ENCODE assay signal across 1 cellular context in genomic region chr14:65533736-65534404, GRCh38.
TF ChIP-seq lines count a peak whose summit lies in the region.

No MANE protein-coding gene starts in this region.

TF ChIP-seq in HepG2, 621 proteins besides CTCF, POLR2A, EP300 and RAD21 (continued from another document):
- TF ChIP-seq ZNF280B (CRISPR knock-in tag; IDR thresholded peaks at IDR 0.05; ENCODE audit: borderline replicate concordance) (no peak), YEATS4 (CRISPR knock-in tag; IDR thresholded peaks at IDR 0.05; ENCODE audit: borderline replicate concordance) (no peak), TOPORS (CRISPR knock-in tag; IDR thresholded peaks at IDR 0.05) (no peak), KAT2B (IDR thresholded peaks at IDR 0.05; ENCODE audit: borderline replicate concordance, low read depth, low read length) (no peak), NFATC3 (CRISPR knock-in tag; IDR thresholded peaks at IDR 0.05) (no peak), CREM (IDR thresholded peaks at IDR 0.05) (no peak), CREM (CRISPR knock-in tag; IDR thresholded peaks at IDR 0.05) (no peak), ZNF484 (CRISPR knock-in tag; IDR thresholded peaks at IDR 0.05; ENCODE audit: borderline replicate concordance, low read depth) (no peak), KDM3A (CRISPR knock-in tag; IDR thresholded peaks at IDR 0.05; ENCODE audit: low read depth) (no peak), ZBTB8A (CRISPR knock-in tag; IDR thresholded peaks at IDR 0.05; ENCODE audit: borderline replicate concordance, low read depth) (no peak), HINFP (CRISPR knock-in tag; IDR thresholded peaks at IDR 0.05; ENCODE audit: low read depth) (no peak), MEIS1 (CRISPR knock-in tag; IDR thresholded peaks at IDR 0.05; ENCODE audit: borderline replicate concordance) (no peak), CENPX (CRISPR knock-in tag; IDR thresholded peaks at IDR 0.05) (no peak), ETS1 (CRISPR knock-in tag; IDR thresholded peaks at IDR 0.05) (no peak)
- TF ChIP-seq, protein P1, sequence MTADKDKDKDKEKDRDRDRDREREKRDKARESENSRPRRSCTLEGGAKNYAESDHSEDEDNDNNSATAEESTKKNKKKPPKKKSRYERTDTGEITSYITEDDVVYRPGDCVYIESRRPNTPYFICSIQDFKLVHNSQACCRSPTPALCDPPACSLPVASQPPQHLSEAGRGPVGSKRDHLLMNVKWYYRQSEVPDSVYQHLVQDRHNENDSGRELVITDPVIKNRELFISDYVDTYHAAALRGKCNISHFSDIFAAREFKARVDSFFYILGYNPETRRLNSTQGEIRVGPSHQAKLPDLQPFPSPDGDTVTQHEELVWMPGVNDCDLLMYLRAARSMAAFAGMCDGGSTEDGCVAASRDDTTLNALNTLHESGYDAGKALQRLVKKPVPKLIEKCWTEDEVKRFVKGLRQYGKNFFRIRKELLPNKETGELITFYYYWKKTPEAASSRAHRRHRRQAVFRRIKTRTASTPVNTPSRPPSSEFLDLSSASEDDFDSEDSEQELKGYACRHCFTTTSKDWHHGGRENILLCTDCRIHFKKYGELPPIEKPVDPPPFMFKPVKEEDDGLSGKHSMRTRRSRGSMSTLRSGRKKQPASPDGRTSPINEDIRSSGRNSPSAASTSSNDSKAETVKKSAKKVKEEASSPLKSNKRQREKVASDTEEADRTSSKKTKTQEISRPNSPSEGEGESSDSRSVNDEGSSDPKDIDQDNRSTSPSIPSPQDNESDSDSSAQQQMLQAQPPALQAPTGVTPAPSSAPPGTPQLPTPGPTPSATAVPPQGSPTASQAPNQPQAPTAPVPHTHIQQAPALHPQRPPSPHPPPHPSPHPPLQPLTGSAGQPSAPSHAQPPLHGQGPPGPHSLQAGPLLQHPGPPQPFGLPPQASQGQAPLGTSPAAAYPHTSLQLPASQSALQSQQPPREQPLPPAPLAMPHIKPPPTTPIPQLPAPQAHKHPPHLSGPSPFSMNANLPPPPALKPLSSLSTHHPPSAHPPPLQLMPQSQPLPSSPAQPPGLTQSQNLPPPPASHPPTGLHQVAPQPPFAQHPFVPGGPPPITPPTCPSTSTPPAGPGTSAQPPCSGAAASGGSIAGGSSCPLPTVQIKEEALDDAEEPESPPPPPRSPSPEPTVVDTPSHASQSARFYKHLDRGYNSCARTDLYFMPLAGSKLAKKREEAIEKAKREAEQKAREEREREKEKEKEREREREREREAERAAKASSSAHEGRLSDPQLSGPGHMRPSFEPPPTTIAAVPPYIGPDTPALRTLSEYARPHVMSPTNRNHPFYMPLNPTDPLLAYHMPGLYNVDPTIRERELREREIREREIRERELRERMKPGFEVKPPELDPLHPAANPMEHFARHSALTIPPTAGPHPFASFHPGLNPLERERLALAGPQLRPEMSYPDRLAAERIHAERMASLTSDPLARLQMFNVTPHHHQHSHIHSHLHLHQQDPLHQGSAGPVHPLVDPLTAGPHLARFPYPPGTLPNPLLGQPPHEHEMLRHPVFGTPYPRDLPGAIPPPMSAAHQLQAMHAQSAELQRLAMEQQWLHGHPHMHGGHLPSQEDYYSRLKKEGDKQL (CRISPR knock-in tag; IDR thresholded peaks at IDR 0.05; ENCODE audit: low read depth), result no peak
